ENCODE assay signal across 8 cellular contexts in genomic region chr2:231052494-231053451, GRCh38. TPM values are rescaled to one million over a fixed set of nuclear protein-coding genes. Genes with fewer than 3 reads are reported as not detected.
DNase-seq lines count a peak whose midpoint lies in the region; ATAC-seq and TF ChIP-seq lines count a peak whose summit lies in the region.

No MANE protein-coding gene starts in this region.

- no peaks in the 10 kb centered on the region for H3K9me3 ChIP-seq in sigmoid colon

- no peaks in the 10 kb centered on the region for H3K36me3 ChIP-seq in sigmoid colon

- TF ChIP-seq POLR2A in sigmoid colon (IDR thresholded peaks at IDR 0.05) = no peak

- 3 to 8% methylated on average over 62 of the region's 62 CpGs for WGBS in sigmoid colon, 2 donors

- DNase-seq in NCI-H1105 treated with DMSO at 0.1 percent for 48 hours (lab: John Stamatoyannopoulos, UW) (peak; percentile 74), T-helper 22 cell (ENCODE audit: low read depth) (peak; percentile 65), astrocyte of the cerebellum (ENCODE audit: low read depth) (peak; percentile 58), iPS DF 19.7 (ENCODE audit: low read depth, low spot score) (peak; percentile 60), sigmoid colon (peak; percentile 89), cortex of kidney (lab: John Stamatoyannopoulos, UW) (no peak)

- H3K4me1 ChIP-seq in sigmoid colon = peaks cover 0 to 24% (median 14%) of the 10 kb centered on the region in 4 donors

- H3K4me3 ChIP-seq in astrocyte of the cerebellum (ENCODE audit: low read depth, low read length) (peak overlapping the region; percentile 51), sigmoid colon (peak overlapping the region; percentile 37 to 62 (median 56))

- no peaks in the 10 kb centered on the region for H3K27me3 ChIP-seq in sigmoid colon

- intact Hi-C loops in sigmoid colon (cut with DNase I) = no loop called here

- in situ Hi-C loops in astrocyte of the cerebellum (cut with HindIII; ENCODE audit: low sequenced_read_pairs) = no loop called here

- peak; percentile 17 for TF ChIP-seq CTCF in GM12801 (IDR thresholded peaks at IDR 0.05; ENCODE audit: extremely low read depth, insufficient read length)
- peak; percentile 98 for TF ChIP-seq CTCF in astrocyte of the cerebellum (IDR thresholded peaks at IDR 0.05; ENCODE audit: low read depth, low read length, missing control alignments)
- peak; percentile 67 to 94 (median 82) for TF ChIP-seq CTCF in sigmoid colon (IDR thresholded peaks at IDR 0.05)

- peak; percentile 77 for ATAC-seq in HG02610 (IDR thresholded peaks at IDR 0.05; ENCODE audit: unreplicated experiment)

- no peak for TF ChIP-seq EP300 in sigmoid colon (IDR thresholded peaks at IDR 0.05)

- peak overlapping the region; percentile 60 to 65 (median 62) for H3K27ac ChIP-seq in sigmoid colon

RNA-seq across cellular contexts. Expression of gene PSMD1, which starts 3.9 kb away (rescaled TPM):
- total RNA-seq in sigmoid colon = 10 to 100 TPM; 45.7 to 90.3 (median 58.4) TPM
- polyA plus RNA-seq in sigmoid colon = 10 to 100 TPM; 41.2 to 50.7 (median 41.4) TPM

RNA-seq across cellular contexts. Expression of gene C2orf72, which starts 15.4 kb away (rescaled TPM):
- 1 to 10 TPM in 1 of 4 donors, under 1 TPM in 1, not detected in 2; 0.36 to 2.2 TPM for total RNA-seq in sigmoid colon
- 10 to 100 TPM; 18.5 to 20.4 (median 20.0) TPM for polyA plus RNA-seq in sigmoid colon

RNA-seq across cellular contexts. Expression of gene SPATA3, which starts 56.9 kb away (rescaled TPM):
- total RNA-seq in sigmoid colon = not detected
- polyA plus RNA-seq in sigmoid colon = not detected

Comparison
In these comparisons a context has a peak if more than half of its experiments do, and no peak if none do; other contexts are left out.
1. CTCF ChIP-seq: peak in every context shown above with its lines; median percentile 98 in astrocyte of the cerebellum; 82 in sigmoid colon; 17 in GM12801.